Comparison of ENCODE assay signal across 8 cellular contexts in genomic region chr10:49187950-49188761, GRCh38. TPM values are rescaled to one million over a fixed set of nuclear protein-coding genes. Genes with fewer than 3 reads are reported as not detected.
DNase-seq lines count a peak whose midpoint lies in the region; ATAC-seq and TF ChIP-seq lines count a peak whose summit lies in the region.

Gene TMEM273 (minus strand): TSS chr10:49188391. CDS start chr10:49188336, 55 bp downstream.

- DNase-seq in GM12864 (ENCODE audit: low read depth) (peak; percentile 58), KBM-7 (peak; percentile 75), left colon (peak; percentile 50 to 59), suprapubic skin (ENCODE audit: low spot score in 2 of 2) (peak in 1 of 2 donors; percentile 79), NCI-H1105 (lab: John Stamatoyannopoulos, UW) (no peak)
- DNase-seq in activated naive CD4-positive, alpha-beta T cell treated with anti-CD3 and anti-CD28 coated beads, Interleukin-2, amount 10 ng/mL, durations not matched to agents 7 days and 5 days = peak; percentile 53
- DNase-seq in stimulated activated CD4-positive, alpha-beta T cell treated with anti-CD3 and anti-CD28 coated beads, Interleukin-4, amount 100 ng/mL, for 1 hour = no peak

- intact Hi-C loops in left colon (cut with DNase I, micrococcal nuclease) = no loop called here

- H3K27me3 Mint-ChIP-seq in activated naive CD4-positive, alpha-beta T cell treated with anti-CD3 and anti-CD28 coated beads, Interleukin-2, amount 10 ng/mL, durations not matched to agents 7 days and 5 days = peaks cover 40% of the 10 kb centered on the region

- H3K27ac ChIP-seq in suprapubic skin = peak within 1 kb of the TSS; percentile 35

- TF ChIP-seq CTCF in GM12864 (IDR thresholded peaks at IDR 0.05; ENCODE audit: low read depth, low read length, missing control alignments) (no peak), suprapubic skin (IDR thresholded peaks at IDR 0.05) (no peak)

- H3K4me3 Mint-ChIP-seq in activated naive CD4-positive, alpha-beta T cell treated with anti-CD3 and anti-CD28 coated beads, Interleukin-2, amount 10 ng/mL, durations not matched to agents 7 days and 5 days = peak within 1 kb of the TSS; percentile 67

- WGBS in suprapubic skin = 41% methylated on average over 9 of the region's 9 CpGs

- no peaks in the 10 kb centered on the region for H3K36me3 Mint-ChIP-seq in activated naive CD4-positive, alpha-beta T cell treated with anti-CD3 and anti-CD28 coated beads, Interleukin-2, amount 10 ng/mL, durations not matched to agents 7 days and 5 days

- in situ Hi-C loops in KBM-7 (cut with MboI; ENCODE audit: low pct_unique_long_range_greater_than_20kb, low sequenced_read_pairs) = no loop called here

- TF ChIP-seq POLR2A in suprapubic skin (IDR thresholded peaks at IDR 0.05) = no peak

- CTCF ChIA-PET in activated naive CD4-positive, alpha-beta T cell treated with anti-CD3 and anti-CD28 coated beads, Interleukin-2, amount 10 ng/mL, durations not matched to agents 7 days and 5 days (lab: Charles Lee) = no interaction called here

- H3K4me1 ChIP-seq in suprapubic skin = peaks cover 20% of the 10 kb centered on the region

- no peak for TF ChIP-seq EP300 in suprapubic skin (IDR thresholded peaks at IDR 0.05)

- H3K9me3 ChIP-seq in suprapubic skin = no peaks in the 10 kb centered on the region

- H3K36me3 ChIP-seq in suprapubic skin = no peaks in the 10 kb centered on the region

- H3K4me3 ChIP-seq in GM12864 (ENCODE audit: low read depth, low read length) (peak within 1 kb of the TSS; percentile 40), suprapubic skin (peak within 1 kb of the TSS; percentile 36)

- ATAC-seq in GM21447 (IDR thresholded peaks at IDR 0.05; ENCODE audit: unreplicated experiment) (peak; percentile 68), left colon (peak; percentile 32)

- H3K9me3 Mint-ChIP-seq in activated naive CD4-positive, alpha-beta T cell treated with anti-CD3 and anti-CD28 coated beads, Interleukin-2, amount 10 ng/mL, durations not matched to agents 7 days and 5 days = no peaks in the 10 kb centered on the region

- peaks cover 3% of the 10 kb centered on the region for H3K27me3 ChIP-seq in suprapubic skin

- peaks cover 73% of the 10 kb centered on the region for H3K4me1 Mint-ChIP-seq in activated naive CD4-positive, alpha-beta T cell treated with anti-CD3 and anti-CD28 coated beads, Interleukin-2, amount 10 ng/mL, durations not matched to agents 7 days and 5 days

- H3K27ac Mint-ChIP-seq in activated naive CD4-positive, alpha-beta T cell treated with anti-CD3 and anti-CD28 coated beads, Interleukin-2, amount 10 ng/mL, durations not matched to agents 7 days and 5 days = peak within 1 kb of the TSS; percentile 28

RNA-seq across cellular contexts. Expression of gene TMEM273, which starts in this region (rescaled TPM):
- 1 to 10 TPM; 2.7 to 8.4 TPM for total RNA-seq in left colon
- 10 to 100 TPM in 1 of 4 donors, 1 to 10 TPM in 3; 1.3 to 10.6 (median 6.8) TPM for total RNA-seq in suprapubic skin

Comparison
In these comparisons a context has a peak if more than half of its experiments do, and no peak if none do; other contexts are left out.
1. DNase-seq: peak in GM12864 (single experiment), KBM-7 (single experiment), activated naive CD4-positive, alpha-beta T cell treated with anti-CD3 and anti-CD28 coated beads, Interleukin-2, amount 10 ng/mL, durations not matched to agents 7 days and 5 days (single experiment) and left colon (2 of 2); none in stimulated activated CD4-positive, alpha-beta T cell treated with anti-CD3 and anti-CD28 coated beads, Interleukin-4, amount 100 ng/mL, for 1 hour (single experiment) and NCI-H1105 (single experiment).